ENCODE assay signal across 1 cellular context in the genomic region with DNA sequence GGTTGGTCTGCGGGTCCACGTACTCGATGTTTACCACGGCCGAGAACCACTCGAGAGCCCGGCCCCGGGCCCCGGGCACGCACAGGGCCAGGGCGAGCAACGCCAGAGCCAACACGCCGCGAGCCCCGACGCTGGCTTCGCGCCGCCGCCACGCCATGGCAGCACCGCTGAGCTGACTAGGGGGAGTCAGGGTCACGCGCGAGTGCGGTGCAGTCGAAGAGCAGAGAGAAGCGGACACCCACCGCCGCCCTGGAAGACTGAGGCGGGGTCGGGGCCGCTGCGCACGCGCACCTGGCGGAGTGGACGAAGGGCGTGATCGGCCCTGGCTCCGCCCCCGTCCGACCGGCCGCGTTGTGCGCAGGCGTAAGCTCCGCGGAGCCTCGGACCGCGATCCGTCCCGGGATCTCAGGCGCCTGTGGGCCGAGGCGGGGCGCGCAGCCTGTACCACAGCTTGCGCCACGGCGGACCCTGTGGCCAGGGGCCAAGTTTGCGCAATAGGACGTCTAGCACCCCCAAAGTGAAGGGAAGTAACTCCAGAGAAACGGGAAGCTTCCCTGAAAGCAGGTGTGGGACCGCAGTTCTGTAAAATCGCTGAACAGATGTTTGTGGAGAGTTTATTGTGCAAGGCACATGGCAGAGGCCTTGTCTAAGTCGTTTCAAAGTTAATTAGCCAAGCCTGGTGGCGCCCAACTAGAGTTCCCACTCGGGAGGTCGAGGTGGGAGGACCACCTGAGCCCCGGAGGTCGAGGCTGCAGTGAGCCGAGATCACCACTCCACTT.
A peak's percentile ranks its signal among the peaks of the same experiment; 100 is the strongest.
TF ChIP-seq lines count a peak whose summit lies in the region.

RNF149 (minus strand) TSS at position 270 of the 779 bp plus-strand sequence; CDS start at position 157, 113 bp downstream.

TF ChIP-seq in IMR-90, 13 proteins besides CTCF, POLR2A, EP300 and RAD21 (continued from another document):
- TF ChIP-seq ELK1 (IDR thresholded peaks at IDR 0.05; ENCODE audit: borderline replicate concordance, low read depth, low read length) (no peak), MXI1 (IDR thresholded peaks at IDR 0.05; ENCODE audit: borderline replicate concordance, low read depth, low read length) (peak; percentile 39; the same call in 1 of the 2 replicates)
